In genomic region chr5:126777257-126777973, GRCh38 we compare ENCODE assay signal across 8 cellular contexts. TPM values are rescaled to one million over a fixed set of nuclear protein-coding genes. Genes with fewer than 3 reads are reported as not detected.
DNase-seq lines count a peak whose midpoint lies in the region; ATAC-seq, FAIRE-seq and TF ChIP-seq lines count a peak whose summit lies in the region.

No MANE protein-coding gene starts in this region.

- H3K9me3 ChIP-seq in iPS-15b (ENCODE audit: control insufficient read depth, insufficient read depth, low read length): no peaks in the 10 kb centered on the region

- peak; percentile 25 for ATAC-seq in GM19023 (IDR thresholded peaks at IDR 0.05; ENCODE audit: unreplicated experiment)
- peak; percentile 5 for ATAC-seq in sciatic nerve
- no peak for ATAC-seq in GM21367 (IDR thresholded peaks at IDR 0.05; ENCODE audit: unreplicated experiment)

- H3K9ac ChIP-seq in iPS-15b (ENCODE audit: low read depth, low read length): peak overlapping the region; percentile 100

- H3K4me3 ChIP-seq in astrocyte of the spinal cord (ENCODE audit: low read depth, low read length) (peak overlapping the region; percentile 91), iPS-15b (ENCODE audit: low read depth, low read length) (peak overlapping the region; percentile 98)

- no peaks in the 10 kb centered on the region for H3K27me3 ChIP-seq in iPS-15b (ENCODE audit: control insufficient read depth, insufficient read depth, low read length)

- in situ Hi-C loops in astrocyte of the spinal cord (cut with HindIII; ENCODE audit: low sequenced_read_pairs): no loop called here

- peak; percentile 36 for FAIRE-seq in HTR-8/SVneo (lab: Jason Lieb, UNC)

- intact Hi-C loops in sciatic nerve (cut with DNase I): no loop called here

- peaks cover 8% of the 10 kb centered on the region for H3K4me1 ChIP-seq in iPS-15b (ENCODE audit: control insufficient read depth, insufficient read depth, low read length)

- DNase-seq in AG20443 (ENCODE audit: low spot score) (peak; percentile 55), HTR-8/SVneo (ENCODE audit: insufficient read length, low spot score) (no peak), T-helper 22 cell (ENCODE audit: low read depth) (peak; percentile 42), astrocyte of the spinal cord (ENCODE audit: low read depth, low spot score) (peak; percentile 67), sciatic nerve (ENCODE audit: low spot score) (peak; percentile 64)

- H3K36me3 ChIP-seq in iPS-15b (ENCODE audit: control insufficient read depth, insufficient read depth, low read length): peaks cover 8% of the 10 kb centered on the region

- TF ChIP-seq CTCF in astrocyte of the spinal cord (IDR thresholded peaks at IDR 0.05; ENCODE audit: low read depth, low read length): peak; percentile 21

RNA-seq across cellular contexts. Expression of gene LMNB1, which starts 0.5 kb away (rescaled TPM):
- total RNA-seq in sciatic nerve: 9.2 TPM
